19 cellular contexts compared by ENCODE assay signal in genomic region chr5:6886866-6887265, GRCh38.
"Had no signal": no experiment of that assay in that cellular context is flagged by ENCODE, and none has a peak within 500 bp of the region (broad histone marks: within the 10 kb centered on the region; RNA-seq: fewer than 3 reads in every experiment).

No MANE protein-coding gene starts in this region.

- DNase-seq: activated CD4-positive, alpha-beta T cell treated with anti-CD3 and anti-CD28 coated beads, Interleukin-2, amount 10 ng/mL, durations not matched to agents 24 days and 14 days; activated CD8-positive, alpha-beta T cell treated with anti-CD3 and anti-CD28 coated beads for 36 hours; activated gamma-delta T cell; anterior cingulate cortex; body of pancreas; cortex of kidney; heart left ventricle; left cardiac atrium; midbrain; right cardiac atrium; stimulated activated CD4-positive, alpha-beta T cell treated with anti-CD3 and anti-CD28 coated beads, Interleukin-12 subunit alpha, Interleukin-12 subunit beta, amount 100 ng/mL, for 4 hours; substantia nigra; thyroid gland; upper lobe of right lung had no signal

- H3K27ac Mint-ChIP-seq: activated CD4-positive, alpha-beta T cell treated with anti-CD3 and anti-CD28 coated beads, Interleukin-2, amount 10 ng/mL, durations not matched to agents 24 days and 14 days; activated CD8-positive, alpha-beta T cell treated with anti-CD3 and anti-CD28 coated beads for 36 hours; activated naive CD4-positive, alpha-beta T cell treated with anti-CD3 and anti-CD28 coated beads, Interleukin-2, amount 50 U/mL, for 24 hours; activated T-helper 1 cell treated with anti-CD3 and anti-CD28 coated beads, Interleukin-12 subunit alpha, Interleukin-12 subunit beta, Interleukin-2, Interleukin-4 antibody, amounts not matched to agents 30 ng/mL and 10 ng/mL and 1 ng/mL, durations not matched to agents 14 hours and 24 hours and 36 hours; nephron; stimulated activated naive CD8-positive, alpha-beta T cell treated with anti-CD3 and anti-CD28 coated beads, Interleukin-15, Interleukin-2, amounts not matched to agents 100 ng/mL and 50 ng/mL, for 24 hours had no signal

- H3K4me1 Mint-ChIP-seq: activated naive CD4-positive, alpha-beta T cell treated with anti-CD3 and anti-CD28 coated beads, Interleukin-2, amount 50 U/mL, for 24 hours; nephron had no signal

- H3K27me3 Mint-ChIP-seq: activated CD4-positive, alpha-beta T cell treated with anti-CD3 and anti-CD28 coated beads, Interleukin-2, amount 10 ng/mL, durations not matched to agents 24 days and 14 days; activated CD8-positive, alpha-beta T cell treated with anti-CD3 and anti-CD28 coated beads for 36 hours; activated naive CD4-positive, alpha-beta T cell treated with anti-CD3 and anti-CD28 coated beads, Interleukin-2, amount 50 U/mL, for 24 hours; stimulated activated naive CD8-positive, alpha-beta T cell treated with anti-CD3 and anti-CD28 coated beads, Interleukin-15, Interleukin-2, amounts not matched to agents 100 ng/mL and 50 ng/mL, for 24 hours had no signal

- FAIRE-seq: islet of Langerhans had no signal

- H3K4me3 Mint-ChIP-seq: activated CD4-positive, alpha-beta T cell treated with anti-CD3 and anti-CD28 coated beads, Interleukin-2, amount 10 ng/mL, durations not matched to agents 24 days and 14 days; activated CD8-positive, alpha-beta T cell treated with anti-CD3 and anti-CD28 coated beads for 36 hours; activated naive CD4-positive, alpha-beta T cell treated with anti-CD3 and anti-CD28 coated beads, Interleukin-2, amount 50 U/mL, for 24 hours; activated T-helper 1 cell treated with anti-CD3 and anti-CD28 coated beads, Interleukin-12 subunit alpha, Interleukin-12 subunit beta, Interleukin-2, Interleukin-4 antibody, amounts not matched to agents 30 ng/mL and 10 ng/mL and 1 ng/mL, durations not matched to agents 14 hours and 24 hours and 36 hours; nephron; stimulated activated naive CD8-positive, alpha-beta T cell treated with anti-CD3 and anti-CD28 coated beads, Interleukin-15, Interleukin-2, amounts not matched to agents 100 ng/mL and 50 ng/mL, for 24 hours had no signal

- ATAC-seq: activated CD8-positive, alpha-beta T cell treated with anti-CD3 and anti-CD28 coated beads for 36 hours; body of pancreas; heart left ventricle; left cardiac atrium; right cardiac atrium; upper lobe of right lung had no signal
